ENCODE assay signal across 8 cellular contexts in genomic region chr18:12657849-12658829, GRCh38. TPM values are rescaled to one million over a fixed set of nuclear protein-coding genes. Genes with fewer than 3 reads are reported as not detected.
DNase-seq lines count a peak whose midpoint lies in the region; ATAC-seq, FAIRE-seq and TF ChIP-seq lines count a peak whose summit lies in the region.

TSS of gene SPIRE1 (minus strand) at chr18:12658107. CDS start at chr18:12657866, 241 bp downstream.

- peaks cover 2% of the 10 kb centered on the region for H3K36me3 Mint-ChIP-seq in activated CD4-positive, alpha-beta memory T cell treated with anti-CD3 and anti-CD28 coated beads, Interleukin-2, amount 10 ng/mL, durations not matched to agents 7 days and 5 days (ENCODE audit: low read depth)

- peak in 1 of 2 experiments; percentile 64; a peak in 1 of 3 replicates for TF ChIP-seq POLR2A in H1 (IDR thresholded peaks at IDR 0.05; ENCODE audit: control extremely low read depth in 1 of 2, low read depth in 2 of 2, low read length in 2 of 2)

- ATAC-seq in HG02623 (IDR thresholded peaks at IDR 0.05; ENCODE audit: unreplicated experiment): peak; percentile 62

- peak within 1 kb of the TSS; percentile 29 to 82 (median 48); a peak in 5 of 7 replicates for H3K9ac ChIP-seq in H1 (replicated peaks in 1 of 4; ENCODE audit: extremely low read depth in 1 of 4, low read depth in 3 of 4, low read length in 3 of 4)

- H2BK15ac ChIP-seq in H1 (ENCODE audit: low read length): no peak within 1 kb of the TSS

- H3K4me2 ChIP-seq in H1 (ENCODE audit: insufficient read depth in 1 of 2, low read depth in 2 of 2, low read length in 2 of 2): peak within 1 kb of the TSS; percentile 70 to 88

- H3K23me2 ChIP-seq in H1 (ENCODE audit: low read depth, low read length): no peaks in the 10 kb centered on the region; the same call in 1 of the 2 replicates

- no peak within 1 kb of the TSS for H4K5ac ChIP-seq in H1 (ENCODE audit: insufficient read length, low read depth, low read length)

- no peak for TF ChIP-seq CTCF in H1 (IDR thresholded peaks at IDR 0.05; ENCODE audit: control extremely low read depth in 1 of 3, insufficient read depth in 1 of 3, low read depth in 1 of 3, low read length in 3 of 3)

- TF ChIP-seq EP300 in H1 (IDR thresholded peaks at IDR 0.05; ENCODE audit: borderline replicate concordance in 1 of 2, low read depth in 2 of 2, low read length in 2 of 2): no peak

- 3% methylated on average over 62 of the region's 125 CpGs; no CpG with 5 or more reads in 1 of the 2 experiments for WGBS in H1 (ENCODE audit: extremely low coverage in 1 of 2, insufficient coverage in 1 of 2, insufficient read length in 1 of 2, insufficient replicate concordance in 2 of 2, low coverage in 1 of 2, low lambda C conversion rate in 2 of 2, missing lambda C conversion rate in 1 of 2), 2 experiments

- DNase-seq in NCI-H1092 treated with DMSO at 0.1 percent for 48 hours (lab: John Stamatoyannopoulos, UW): peak; percentile 24
- no peak for DNase-seq in NCI-H1092 (lab: John Stamatoyannopoulos, UW)
- peak; percentile 84 for DNase-seq in NCI-H2227 (lab: John Stamatoyannopoulos, UW; ENCODE audit: unreplicated experiment)
- DNase-seq in activated CD4-positive, alpha-beta memory T cell treated with anti-CD3 and anti-CD28 coated beads, Interleukin-2, amount 10 ng/mL, durations not matched to agents 7 days and 5 days: peak; percentile 49
- peak in 1 of 2 experiments; percentile 79 for DNase-seq in H1 (ENCODE audit: low read depth in 1 of 2, low spot score in 2 of 2)
- DNase-seq in medulla oblongata (ENCODE audit: extremely low spot score): peak; percentile 71
- DNase-seq in stimulated activated CD8-positive, alpha-beta memory T cell treated with anti-CD3 and anti-CD28 coated beads, Interleukin-4, amount 100 ng/mL, for 48 hours: peak; percentile 46

- CTCF ChIA-PET in activated CD4-positive, alpha-beta memory T cell treated with anti-CD3 and anti-CD28 coated beads, Interleukin-2, amount 10 ng/mL, durations not matched to agents 7 days and 5 days (lab: Charles Lee): interaction anchor here (0.6 to 2.6 kb wide), 6 partner anchors 250 to 386 kb away, joined by 3 to 18 read pairs (median 4); partner anchors contain the start of gene PRELID3A
- CTCF ChIA-PET in H1 (lab: Charles Lee; ENCODE audit: partially characterized antibody): interaction anchor here (1.0 to 10.2 kb wide), 10 partner anchors 13 to 331 kb away, joined by 3 to 139 read pairs (median 3); no protein-coding TSS in a partner anchor

- no peak within 1 kb of the TSS; the same call in 1 of the 2 replicates for H2AFZ ChIP-seq in H1 (ENCODE audit: low read length)

- peak within 1 kb of the TSS; percentile 51 for H4K8ac ChIP-seq in H1 (ENCODE audit: extremely low read depth, insufficient read depth, low read length)

- H3K27me3 Mint-ChIP-seq in activated CD4-positive, alpha-beta memory T cell treated with anti-CD3 and anti-CD28 coated beads, Interleukin-2, amount 10 ng/mL, durations not matched to agents 7 days and 5 days: peaks cover 15% of the 10 kb centered on the region

- no peak within 1 kb of the TSS for H3K56ac ChIP-seq in H1 (replicated peaks; ENCODE audit: insufficient read length, low read depth, low read length)

- no peak within 1 kb of the TSS for H3K14ac ChIP-seq in H1 (ENCODE audit: insufficient read length)

- no peak within 1 kb of the TSS for H3K4ac ChIP-seq in H1 (replicated peaks; ENCODE audit: insufficient read length, low read depth, low read length)

- H3K36me3 ChIP-seq in H1 (ENCODE audit: control insufficient read depth in 2 of 4, insufficient read depth in 4 of 4, low read length in 3 of 4): no peaks in the 10 kb centered on the region

- H4K91ac ChIP-seq in H1 (replicated peaks; ENCODE audit: insufficient read length, low read length): no peak within 1 kb of the TSS

- peaks cover 31% of the 10 kb centered on the region for H3K4me1 Mint-ChIP-seq in activated CD4-positive, alpha-beta memory T cell treated with anti-CD3 and anti-CD28 coated beads, Interleukin-2, amount 10 ng/mL, durations not matched to agents 7 days and 5 days

- H3K9me3 ChIP-seq in H1 (ENCODE audit: insufficient read depth in 2 of 2, low read depth in 1 of 2, low read length in 1 of 2): no peaks in the 10 kb centered on the region

- H3K27ac ChIP-seq in H1 (ENCODE audit: low read depth, low read length): no peak within 1 kb of the TSS; the same call in 1 of the 2 replicates

- peaks cover 0 to 12% (median 5%) of the 10 kb centered on the region in 4 experiments; a peak in 5 of 7 replicates for H3K27me3 ChIP-seq in H1 (replicated peaks in 1 of 4; ENCODE audit: control insufficient read depth in 3 of 4, extremely low read depth in 1 of 4, insufficient read depth in 3 of 4, low read length in 3 of 4)

- H4K20me1 ChIP-seq in H1 (replicated peaks in 1 of 2; ENCODE audit: control insufficient read depth in 1 of 2, insufficient read depth in 2 of 2, low read length in 2 of 2): peaks cover 0 to under 1% of the 10 kb centered on the region in 2 experiments

- H3K79me2 ChIP-seq in H1 (ENCODE audit: control insufficient read depth in 1 of 2, insufficient read depth in 2 of 2, low read length in 2 of 2): peaks cover 0 to 23% of the 10 kb centered on the region in 2 experiments; a peak in 1 of 4 replicates

- no peak within 1 kb of the TSS for H3K27ac Mint-ChIP-seq in activated CD4-positive, alpha-beta memory T cell treated with anti-CD3 and anti-CD28 coated beads, Interleukin-2, amount 10 ng/mL, durations not matched to agents 7 days and 5 days

- no peaks in the 10 kb centered on the region for H3K79me1 ChIP-seq in H1 (ENCODE audit: low read depth, low read length)

- H2AK5ac ChIP-seq in H1 (ENCODE audit: low read depth, low read length): no peak within 1 kb of the TSS

- H3K4me3 Mint-ChIP-seq in activated CD4-positive, alpha-beta memory T cell treated with anti-CD3 and anti-CD28 coated beads, Interleukin-2, amount 10 ng/mL, durations not matched to agents 7 days and 5 days: peak within 1 kb of the TSS; percentile 80

- FAIRE-seq in H1 (lab: Jason Lieb, UNC): no peak

- no peak within 1 kb of the TSS for H2BK12ac ChIP-seq in H1 (ENCODE audit: low read depth, low read length)

- H3K23ac ChIP-seq in H1 (ENCODE audit: insufficient read length): no peak within 1 kb of the TSS

- peak within 1 kb of the TSS; percentile 61 to 90 (median 74) for H3K4me3 ChIP-seq in H1 (ENCODE audit: extremely low read depth in 1 of 4, insufficient read depth in 2 of 4, low read depth in 3 of 4, low read length in 4 of 4)

- H3K4me1 ChIP-seq in H1 (replicated peaks in 1 of 4; ENCODE audit: control insufficient read depth in 3 of 4, insufficient read depth in 4 of 4, low read length in 3 of 4): peaks cover 0 to 3% (median 0%) of the 10 kb centered on the region in 4 experiments; a peak in 1 of 7 replicates

- peak; percentile 3 to 32; a peak in 1 of 4 replicates for TF ChIP-seq RAD21 in H1 (IDR thresholded peaks at IDR 0.05 in 1 of 2, conservative IDR thresholded peaks at IDR 0.05 in 1 of 2; ENCODE audit: low read depth in 2 of 2, low read length in 2 of 2)

- no peak within 1 kb of the TSS for H2BK5ac ChIP-seq in H1 (ENCODE audit: low read depth, low read length)

- H2BK120ac ChIP-seq in H1 (replicated peaks; ENCODE audit: low read depth, low read length): no peak within 1 kb of the TSS

- no peaks in the 10 kb centered on the region for H3K9me3 Mint-ChIP-seq in activated CD4-positive, alpha-beta memory T cell treated with anti-CD3 and anti-CD28 coated beads, Interleukin-2, amount 10 ng/mL, durations not matched to agents 7 days and 5 days

- POLR2A ChIA-PET in activated CD4-positive, alpha-beta memory T cell treated with anti-CD3 and anti-CD28 coated beads, Interleukin-2, amount 10 ng/mL, durations not matched to agents 7 days and 5 days (lab: Charles Lee): interaction anchor here (0.6 to 2.0 kb wide), 2 partner anchors 43 to 265 kb away, joined by 3 to 8 read pairs; no protein-coding TSS in a partner anchor
- POLR2A ChIA-PET in H1 (lab: Charles Lee; ENCODE audit: partially characterized antibody): interaction anchor here (0.8 to 1.4 kb wide), 3 partner anchors 250 to 369 kb away, joined by 3 to 4 read pairs (median 3); partner anchors contain the start of gene PRELID3A

- no peak within 1 kb of the TSS for H2BK20ac ChIP-seq in H1 (ENCODE audit: low read length)

- H3K18ac ChIP-seq in H1 (ENCODE audit: extremely low read depth, low read length): peak within 1 kb of the TSS; percentile 78; the same call in 1 of the 2 replicates

TF ChIP-seq in H1, 55 proteins besides CTCF, POLR2A, EP300 and RAD21 (continues in another document):
- TF ChIP-seq MAX (IDR thresholded peaks at IDR 0.05): peak; percentile 79
- no peak for TF ChIP-seq EGR1 (IDR thresholded peaks at IDR 0.05; ENCODE audit: borderline replicate concordance, low read depth, low read length)
- TF ChIP-seq SP2 (IDR thresholded peaks at IDR 0.05; ENCODE audit: low read length): no peak
- 0 out of 2 replicates have a peak, but pooled peaks have one; percentile 49 for TF ChIP-seq E2F6 (IDR thresholded peaks at IDR 0.05)
- TF ChIP-seq KDM5A (IDR thresholded peaks at IDR 0.05; ENCODE audit: low read length): no peak
- peak; percentile 58 for TF ChIP-seq ASH2L (IDR thresholded peaks at IDR 0.05; ENCODE audit: low read length)
- TF ChIP-seq KDM1A (IDR thresholded peaks at IDR 0.05; ENCODE audit: borderline replicate concordance, low read length): peak; percentile 33; the same call in 1 of the 2 replicates
- no peak for TF ChIP-seq JUN (IDR thresholded peaks at IDR 0.05; ENCODE audit: low read depth, low read length)
- no peak for TF ChIP-seq CEBPB (IDR thresholded peaks at IDR 0.05; ENCODE audit: low read depth, low read length)

RNA-seq across cellular contexts. Expression of gene SPIRE1, which starts in this region (rescaled TPM):
- total RNA-seq in activated CD4-positive, alpha-beta memory T cell treated with anti-CD3 and anti-CD28 coated beads, Interleukin-2, amount 10 ng/mL, durations not matched to agents 7 days and 5 days: 1 to 10 TPM; 4.5 to 6.3 TPM
- 19.0 and 21.5 TPM in 2 replicates for total RNA-seq in H1 (2021; fragmentation: NEBNext Ultra II Directional; extraction: Animal tissue kit (Norgen Biotek cat#: 25700))
- 3.7 and 6.0 TPM in 2 replicates for polyA plus RNA-seq in H1 (2011; rRNA removed)
- 7.2 TPM for polyA plus RNA-seq in H1 (2011; cell fraction: cytosol; rRNA removed)
- polyA plus RNA-seq in H1 (2011; cell fraction: nucleus; rRNA removed): 7.5 TPM
- 9.3 to 17.6 TPM (median 11.7 TPM) in 4 replicates for polyA plus RNA-seq in H1 (2012, experiment 1 of 2)
- 0.94 TPM for polyA plus RNA-seq in H1 (2012, experiment 2 of 2)
- polyA plus RNA-seq in H1 (2013, experiment 1 of 2): 12.4 TPM
- polyA plus RNA-seq in H1 (2013, experiment 2 of 2): 12.5 TPM
- polyA minus RNA-seq in H1 (2011; rRNA and poly(A)+ RNA removed): 15.4 and 17.5 TPM in 2 replicates
- polyA minus RNA-seq in H1 (2011; cell fraction: cytosol; rRNA and poly(A)+ RNA removed): 10.7 TPM
- polyA minus RNA-seq in H1 (2011; cell fraction: nucleus; rRNA and poly(A)+ RNA removed): 8.1 TPM
